In genomic region chr5:132446621-132447020, GRCh38 we compare ENCODE assay signal across 2 cellular contexts.
A peak's percentile ranks its signal among the peaks of the same experiment; 100 is the strongest.
TF ChIP-seq lines count a peak whose summit lies in the region.

No MANE protein-coding gene starts in this region.

TF ChIP-seq in liver, 16 proteins besides CTCF, POLR2A, EP300 and RAD21 (continued from another document):
- TF ChIP-seq GABPA (IDR thresholded peaks at IDR 0.05 in 1 of 2, conservative IDR thresholded peaks at IDR 0.05 in 1 of 2): no peak
- TF ChIP-seq FOXA2 (IDR thresholded peaks at IDR 0.05): peak; percentile 33
- no peak for TF ChIP-seq ATF3 (IDR thresholded peaks at IDR 0.05)
- TF ChIP-seq FOXA1 (IDR thresholded peaks at IDR 0.05): no peak
- peak; percentile 15 for TF ChIP-seq REST (IDR thresholded peaks at IDR 0.05)
- peak; percentile 63 to 72 for TF ChIP-seq HNF4A (conservative IDR thresholded peaks at IDR 0.05)
- peak; percentile 31 to 52 for TF ChIP-seq JUND (IDR thresholded peaks at IDR 0.05)
- TF ChIP-seq RXRA (IDR thresholded peaks at IDR 0.05): peak; percentile 86 to 87
- TF ChIP-seq EGR1 (IDR thresholded peaks at IDR 0.05; ENCODE audit: low read depth in 2 of 2): no peak
- TF ChIP-seq MAX (IDR thresholded peaks at IDR 0.05): peak; percentile 69
- peak; percentile 63 for TF ChIP-seq SP1 (IDR thresholded peaks at IDR 0.05)
TF ChIP-seq in liver: peak in this region for 10.

TF ChIP-seq in HepG2, 621 proteins besides CTCF, POLR2A, EP300 and RAD21 (continued from another document):
- no peak for TF ChIP-seq GMEB1 (CRISPR knock-in tag; IDR thresholded peaks at IDR 0.05; ENCODE audit: borderline replicate concordance)
- no peak for TF ChIP-seq TEAD2 (CRISPR knock-in tag; IDR thresholded peaks at IDR 0.05)
- no peak for TF ChIP-seq U2AF2 (IDR thresholded peaks at IDR 0.05; ENCODE audit: low read depth, low read length)
- no peak for TF ChIP-seq HNRNPH1 (optimal IDR thresholded peaks at IDR 0.05; ENCODE audit: low read depth, low read length)
- no peak for TF ChIP-seq SMARCC2 (IDR thresholded peaks at IDR 0.05)
- no peak for TF ChIP-seq MNT (IDR thresholded peaks at IDR 0.05)
- TF ChIP-seq ZNF614 (CRISPR knock-in tag; IDR thresholded peaks at IDR 0.05; ENCODE audit: borderline replicate concordance): no peak
- TF ChIP-seq GATA4 (IDR thresholded peaks at IDR 0.05; ENCODE audit: borderline replicate concordance, low read depth): no peak
